Comparison of ENCODE assay signal across 1 cellular context in the genomic region with DNA sequence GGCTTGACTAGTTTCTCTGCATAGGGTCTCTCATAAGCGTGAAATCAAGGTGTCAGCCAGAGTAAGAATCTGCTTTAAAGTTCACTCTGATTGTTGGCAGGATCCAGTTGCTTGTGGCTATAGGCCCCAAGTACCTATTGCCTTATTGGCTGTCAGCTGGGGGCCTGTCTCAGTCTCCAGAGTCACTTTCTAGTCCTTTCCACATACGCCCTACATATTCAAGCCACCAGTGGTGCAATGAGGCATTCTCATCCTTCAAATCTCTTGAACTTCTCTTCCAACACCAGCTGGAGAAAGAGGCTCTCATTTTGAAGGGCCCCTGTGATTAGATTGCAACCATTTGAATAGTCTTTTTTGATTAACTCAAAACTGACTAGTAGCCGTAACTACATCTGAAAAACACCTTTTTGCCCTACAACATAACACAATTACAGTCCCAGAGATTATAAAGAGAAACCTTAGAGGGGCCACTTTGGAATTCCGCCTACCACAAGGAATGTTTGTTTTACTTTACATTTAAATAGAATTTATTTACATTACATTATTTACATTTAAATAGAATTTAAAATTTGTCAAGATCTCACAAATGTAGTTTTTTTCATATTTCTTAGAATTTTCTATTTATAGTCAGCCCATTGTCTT.
TF ChIP-seq lines count a peak whose summit lies in the region.

No MANE protein-coding gene starts in this region.

TF ChIP-seq in GM12878, 131 proteins besides CTCF, POLR2A, EP300 and RAD21:
- TF ChIP-seq ZNF24 (IDR thresholded peaks at IDR 0.05), result no peak
- no peak for TF ChIP-seq NFXL1 (IDR thresholded peaks at IDR 0.05; ENCODE audit: borderline replicate concordance)
- TF ChIP-seq MTA2 (IDR thresholded peaks at IDR 0.05; ENCODE audit: low read depth), result no peak
- no peak for TF ChIP-seq CREM (IDR thresholded peaks at IDR 0.05; ENCODE audit: low read depth)
- TF ChIP-seq, protein P1, sequence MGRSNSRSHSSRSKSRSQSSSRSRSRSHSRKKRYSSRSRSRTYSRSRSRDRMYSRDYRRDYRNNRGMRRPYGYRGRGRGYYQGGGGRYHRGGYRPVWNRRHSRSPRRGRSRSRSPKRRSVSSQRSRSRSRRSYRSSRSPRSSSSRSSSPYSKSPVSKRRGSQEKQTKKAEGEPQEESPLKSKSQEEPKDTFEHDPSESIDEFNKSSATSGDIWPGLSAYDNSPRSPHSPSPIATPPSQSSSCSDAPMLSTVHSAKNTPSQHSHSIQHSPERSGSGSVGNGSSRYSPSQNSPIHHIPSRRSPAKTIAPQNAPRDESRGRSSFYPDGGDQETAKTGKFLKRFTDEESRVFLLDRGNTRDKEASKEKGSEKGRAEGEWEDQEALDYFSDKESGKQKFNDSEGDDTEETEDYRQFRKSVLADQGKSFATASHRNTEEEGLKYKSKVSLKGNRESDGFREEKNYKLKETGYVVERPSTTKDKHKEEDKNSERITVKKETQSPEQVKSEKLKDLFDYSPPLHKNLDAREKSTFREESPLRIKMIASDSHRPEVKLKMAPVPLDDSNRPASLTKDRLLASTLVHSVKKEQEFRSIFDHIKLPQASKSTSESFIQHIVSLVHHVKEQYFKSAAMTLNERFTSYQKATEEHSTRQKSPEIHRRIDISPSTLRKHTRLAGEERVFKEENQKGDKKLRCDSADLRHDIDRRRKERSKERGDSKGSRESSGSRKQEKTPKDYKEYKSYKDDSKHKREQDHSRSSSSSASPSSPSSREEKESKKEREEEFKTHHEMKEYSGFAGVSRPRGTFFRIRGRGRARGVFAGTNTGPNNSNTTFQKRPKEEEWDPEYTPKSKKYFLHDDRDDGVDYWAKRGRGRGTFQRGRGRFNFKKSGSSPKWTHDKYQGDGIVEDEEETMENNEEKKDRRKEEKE (IDR thresholded peaks at IDR 0.05), result no peak
- TF ChIP-seq ATF7 (IDR thresholded peaks at IDR 0.05; ENCODE audit: low read depth), result no peak
- no peak for TF ChIP-seq ZZZ3 (IDR thresholded peaks at IDR 0.05; ENCODE audit: control insufficient read depth, insufficient read length, low read depth)
- TF ChIP-seq ZNF217 (IDR thresholded peaks at IDR 0.05), result no peak
- TF ChIP-seq SIX5 (IDR thresholded peaks at IDR 0.05; ENCODE audit: low read depth, low read length, severe bottlenecking), result no peak
- TF ChIP-seq ZNF622 (IDR thresholded peaks at IDR 0.05), result no peak
- no peak for TF ChIP-seq PAX5 (IDR thresholded peaks at IDR 0.05; ENCODE audit: borderline replicate concordance, low read depth, low read length)
- no peak for TF ChIP-seq STAT3 (IDR thresholded peaks at IDR 0.05; ENCODE audit: low read depth, low read length)
- no peak for TF ChIP-seq WRNIP1 (IDR thresholded peaks at IDR 0.05; ENCODE audit: borderline replicate concordance, low read depth, low read length)
TF ChIP-seq in GM12878: peak in this region for 0.
